25 cellular contexts compared by ENCODE assay signal in the genomic region with DNA sequence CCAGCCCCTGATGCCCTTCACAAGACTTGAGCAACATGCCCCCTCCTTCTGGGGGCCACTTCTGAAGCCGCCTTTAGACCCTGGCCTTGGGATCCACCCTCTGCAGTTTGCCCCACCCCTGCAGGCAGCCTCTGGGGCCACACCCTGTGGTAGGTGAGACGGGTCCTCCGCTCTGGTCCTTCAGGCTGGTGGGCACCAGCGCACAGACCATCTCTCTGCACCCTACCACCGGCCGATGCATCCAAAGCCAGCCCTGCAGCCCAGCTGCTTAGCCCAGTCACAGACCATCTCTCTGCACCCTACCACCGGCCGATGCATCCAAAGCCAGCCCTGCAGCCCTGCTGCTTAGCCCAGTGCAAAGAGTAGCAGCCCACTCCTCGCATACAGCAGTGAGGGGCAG.
"Had no signal": no experiment of that assay in that cellular context is flagged by ENCODE, and none has a peak within 500 bp of the region (broad histone marks: within the 10 kb centered on the region; RNA-seq: fewer than 3 reads in every experiment).

No MANE protein-coding gene starts in this region.

- H3K4me1 ChIP-seq: left lung, psoas muscle, sigmoid colon, upper lobe of right lung, uterus had no signal

- H3K27ac ChIP-seq: dorsolateral prefrontal cortex, esophagus squamous epithelium, heart right ventricle, left lung, ovary, psoas muscle, sigmoid colon, thoracic aorta, upper lobe of right lung, uterus had no signal

- H3K9me3 Mint-ChIP-seq: natural killer cell treated with Interleukin-12 subunit alpha and Interleukin-12 subunit beta and Interleukin-15 and Interleukin-18, amount 100 ng/mL, for 72 hours had no signal

- H3K36me3 ChIP-seq: esophagus squamous epithelium, heart right ventricle, left lung, ovary, sigmoid colon, thoracic aorta, tibial nerve, upper lobe of right lung, uterus had no signal

- H3K27ac Mint-ChIP-seq: mesothelial cell of epicardium; naive B cell; natural killer cell treated with Interleukin-12 subunit alpha and Interleukin-12 subunit beta and Interleukin-15 and Interleukin-18, amount 100 ng/mL, for 72 hours had no signal

- H3K36me3 Mint-ChIP-seq: natural killer cell treated with Interleukin-12 subunit alpha and Interleukin-12 subunit beta and Interleukin-15 and Interleukin-18, amount 100 ng/mL, for 72 hours had no signal

- H3K9me3 ChIP-seq: esophagus squamous epithelium, left lung, mucosa of descending colon, ovary, sigmoid colon, thoracic aorta, upper lobe of right lung, uterus had no signal

- H3K4me3 Mint-ChIP-seq: mesothelial cell of epicardium; naive B cell; natural killer cell treated with Interleukin-12 subunit alpha and Interleukin-12 subunit beta and Interleukin-15 and Interleukin-18, amount 100 ng/mL, for 72 hours had no signal

- H3K4me1 Mint-ChIP-seq: mesothelial cell of epicardium, naive B cell had no signal

- DNase-seq: cerebellar nuclear complex; dorsolateral prefrontal cortex; effector CD4-positive, alpha-beta T cell; esophagus squamous epithelium; glutamatergic neuron; heart right ventricle; hippocampal formation; left cardiac atrium; left lung; mesenchymal stem cell; mucosa of descending colon; naive B cell; ovary; posterior cingulate gyrus; psoas muscle; right cardiac atrium; sigmoid colon; stimulated activated CD4-positive, alpha-beta T cell treated with anti-CD3 and anti-CD28 coated beads, Interleukin-4, amount 100 ng/mL, for 4 hours; stimulated activated naive CD4-positive, alpha-beta T cell treated with Interleukin-2 at 50 U/mL for 16 hours; upper lobe of right lung; uterus had no signal

- ATAC-seq: left cardiac atrium, left lung, mucosa of descending colon, psoas muscle, right cardiac atrium, upper lobe of right lung had no signal

- H3K4me3 ChIP-seq: dorsolateral prefrontal cortex, esophagus squamous epithelium, heart right ventricle, left lung, mucosa of descending colon, ovary, psoas muscle, sigmoid colon, thoracic aorta, tibial nerve, upper lobe of right lung, uterus had no signal

- H3K27me3 ChIP-seq: dorsolateral prefrontal cortex, esophagus squamous epithelium, heart right ventricle, left lung, ovary, sigmoid colon, tibial nerve, upper lobe of right lung, uterus had no signal
